Comparison of ENCODE assay signal across 20 cellular contexts in the genomic region with DNA sequence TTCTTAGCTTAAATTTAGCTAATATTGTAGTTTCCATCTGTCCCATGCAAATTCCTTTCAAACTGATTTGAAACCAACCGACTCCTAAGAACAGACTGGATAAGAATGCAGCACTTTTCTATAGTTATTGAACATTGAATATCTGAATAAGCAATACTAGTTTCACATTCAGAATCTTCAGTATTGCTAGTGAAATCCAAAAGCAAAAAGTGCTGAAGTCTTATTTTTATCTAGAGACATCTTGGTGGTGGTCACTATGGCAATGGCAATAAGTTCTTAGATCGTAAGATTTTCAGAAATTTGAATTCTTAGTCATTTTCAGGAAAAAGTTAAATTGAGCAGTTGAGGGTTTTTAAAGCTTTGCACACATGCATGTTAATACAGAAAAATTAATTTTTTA. TPM values are rescaled to one million over a fixed set of nuclear protein-coding genes. Genes with fewer than 3 reads are reported as not detected.
"Had no signal": no experiment of that assay in that cellular context is flagged by ENCODE, and none has a peak within 500 bp of the region (broad histone marks: within the 10 kb centered on the region; RNA-seq: fewer than 3 reads in every experiment).

No MANE protein-coding gene starts in this region.

- DNase-seq: activated CD4-positive, alpha-beta T cell treated with anti-CD3 and anti-CD28 coated beads, Interleukin-2, amount 50 U/mL, for 1 hour; activated gamma-delta T cell; activated T-cell treated with anti-CD3 and anti-CD28 coated beads, Interleukin-2, amount 50 U/mL, for 4 hours; aorta; gastrocnemius medialis; heart right ventricle; islet precursor cell; left ventricle myocardium inferior; sigmoid colon; stimulated activated CD4-positive, alpha-beta T cell treated with anti-CD3 and anti-CD28 coated beads, Interleukin-2, amount 100 ng/mL, for 24 hours; stimulated activated naive CD4-positive, alpha-beta T cell; SW 1271; T1000; trophoblast cell had no signal

- FAIRE-seq: bronchial epithelial cell had no signal

- H3K9me3 ChIP-seq: gastrocnemius medialis, heart right ventricle, left ventricle myocardium inferior, sigmoid colon had no signal

- H3K9me3 Mint-ChIP-seq: activated T-cell treated with anti-CD3 and anti-CD28 coated beads, Interleukin-2, amount 50 U/mL, for 4 hours; memory B cell; natural killer cell treated with Interleukin-12 subunit alpha and Interleukin-12 subunit beta and Interleukin-15 and Interleukin-18, amount 100 ng/mL, for 72 hours had no signal

- H3K4me3 Mint-ChIP-seq: memory B cell; natural killer cell treated with Interleukin-12 subunit alpha and Interleukin-12 subunit beta and Interleukin-15 and Interleukin-18, amount 100 ng/mL, for 72 hours had no signal

- H3K27ac ChIP-seq: gastrocnemius medialis, heart right ventricle, left ventricle myocardium inferior, sigmoid colon had no signal

- H3K27me3 ChIP-seq: gastrocnemius medialis, heart right ventricle, sigmoid colon had no signal

- H3K27ac Mint-ChIP-seq: natural killer cell treated with Interleukin-12 subunit alpha and Interleukin-12 subunit beta and Interleukin-15 and Interleukin-18, amount 100 ng/mL, for 72 hours had no signal

- H3K4me3 ChIP-seq: gastrocnemius medialis, heart right ventricle, left ventricle myocardium inferior, sigmoid colon had no signal

- H3K27me3 Mint-ChIP-seq: memory B cell; natural killer cell treated with Interleukin-12 subunit alpha and Interleukin-12 subunit beta and Interleukin-15 and Interleukin-18, amount 100 ng/mL, for 72 hours had no signal

- ATAC-seq: activated T-cell treated with anti-CD3 and anti-CD28 coated beads, Interleukin-2, amount 50 U/mL, for 4 hours; gastrocnemius medialis; heart right ventricle; natural killer cell treated with Interleukin-12 subunit alpha and Interleukin-12 subunit beta and Interleukin-15 and Interleukin-18, amount 100 ng/mL, for 72 hours had no signal

RNA-seq across cellular contexts. Expression of a gene that starts 47.8 kb away (rescaled TPM):
- total RNA-seq: activated T-cell treated with anti-CD3 and anti-CD28 coated beads, Interleukin-2, amount 50 U/mL, for 4 hours; aorta; bronchial epithelial cell; fibroblast of lung; gastrocnemius medialis; heart right ventricle; left ventricle myocardium inferior; natural killer cell treated with Interleukin-12 subunit alpha and Interleukin-12 subunit beta and Interleukin-15 and Interleukin-18, amount 100 ng/mL, for 72 hours; osteoblast; pulmonary artery endothelial cell; sigmoid colon had no signal
- polyA plus RNA-seq: aorta, fibroblast of lung, heart right ventricle, sigmoid colon had no signal
